26 cellular contexts compared by ENCODE assay signal in genomic region chr13:72127031-72127430, GRCh38.
"Had no signal": no experiment of that assay in that cellular context is flagged by ENCODE, and none has a peak within 500 bp of the region (broad histone marks: within the 10 kb centered on the region; RNA-seq: fewer than 3 reads in every experiment).

No MANE protein-coding gene starts in this region.

- H3K27me3 ChIP-seq: esophagus muscularis mucosa, hepatocyte, upper lobe of left lung had no signal

- FAIRE-seq: endometrium, frontal cortex had no signal

- H3K36me3 ChIP-seq: esophagus muscularis mucosa, thoracic aorta, upper lobe of left lung had no signal

- H2AFZ ChIP-seq: hepatocyte had no signal

- ATAC-seq: activated CD4-positive, alpha-beta T cell treated with anti-CD3 and anti-CD28 coated beads for 36 hours; mucosa of descending colon; sciatic nerve had no signal

- H3K4me2 ChIP-seq: hepatocyte, smooth muscle cell had no signal

- H3K27ac ChIP-seq: esophagus muscularis mucosa, hepatocyte, thoracic aorta, upper lobe of left lung had no signal

- DNase-seq: activated B cell treated with CpG ODN at 0.5 μM for 24 hours; activated CD4-positive, alpha-beta T cell treated with anti-CD3 and anti-CD28 coated beads for 36 hours; activated CD4-positive, alpha-beta T cell treated with anti-CD3 and anti-CD28 coated beads, Interleukin-2, amount 50 U/mL, for 4 hours; activated CD8-positive, alpha-beta memory T cell treated with anti-CD3 and anti-CD28 coated beads for 24 hours; activated CD8-positive, alpha-beta memory T cell treated with anti-CD3 and anti-CD28 coated beads, Interleukin-2, amount 50 U/mL, for 4 hours; activated naive CD4-positive, alpha-beta T cell treated with Interleukin-2 at 50 U/mL for 16 hours; activated naive CD8-positive, alpha-beta T cell treated with anti-CD3 and anti-CD28 coated beads for 36 hours; activated T-cell treated with anti-CD3 and anti-CD28 coated beads, Interleukin-2, amount 50 U/mL, for 24 hours; caudate nucleus; effector CD4-positive, alpha-beta T cell; glutamatergic neuron; immature natural killer cell; mesenchymal stem cell; mucosa of descending colon; naive B cell; stimulated activated CD4-positive, alpha-beta T cell treated with anti-CD3 and anti-CD28 coated beads, Interleukin-15, amount 100 ng/mL, for 24 hours; stimulated activated naive CD4-positive, alpha-beta T cell treated with Interleukin-2 at 50 U/mL for 16 hours; T-helper 9 cell; upper lobe of left lung had no signal

- H3K4me1 ChIP-seq: esophagus muscularis mucosa, upper lobe of left lung had no signal

- H3K9me3 ChIP-seq: esophagus muscularis mucosa, mucosa of descending colon, thoracic aorta, upper lobe of left lung had no signal

- H3K4me3 ChIP-seq: esophagus muscularis mucosa, hepatocyte, mucosa of descending colon, smooth muscle cell, thoracic aorta, upper lobe of left lung had no signal

- H3K79me2 ChIP-seq: hepatocyte had no signal
